In the genomic region with DNA sequence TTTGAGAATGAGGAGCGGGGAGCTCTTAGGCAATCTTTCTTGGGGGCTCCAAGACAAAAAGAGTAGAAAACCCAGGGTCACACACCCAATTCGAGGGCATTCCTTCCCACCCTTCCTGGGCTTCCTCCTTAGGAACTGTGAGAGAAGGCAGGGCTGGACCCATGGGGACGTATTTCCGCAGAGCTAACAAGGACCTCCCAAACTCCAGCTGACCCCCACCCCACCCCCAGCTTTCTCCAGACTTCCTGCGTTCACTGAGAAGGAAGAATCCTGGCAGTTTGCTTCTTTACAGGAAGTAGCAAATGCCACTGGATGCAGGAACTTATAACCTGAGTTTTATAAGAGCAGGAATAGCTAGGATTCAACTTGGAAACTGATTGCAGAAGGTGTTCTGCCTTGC, we compare ENCODE assay signal across 28 cellular contexts. TPM values are rescaled to one million over a fixed set of nuclear protein-coding genes. Genes with fewer than 3 reads are reported as not detected.
"Had no signal": no experiment of that assay in that cellular context is flagged by ENCODE, and none has a peak within 500 bp of the region (broad histone marks: within the 10 kb centered on the region; RNA-seq: fewer than 3 reads in every experiment).

No MANE protein-coding gene starts in this region.

- H3K9me3 Mint-ChIP-seq: activated B cell treated with CpG ODN at 0.5 μM for 24 hours; activated T-cell treated with anti-CD3 and anti-CD28 coated beads, Interleukin-2, amount 50 U/mL, for 4 hours; activated T-helper 2 cell treated with anti-CD3 and anti-CD28 coated beads, Interferon-gamma antibody, Interleukin-2, Interleukin-4, amounts not matched to agents 10 μg/mL and 5 μg/mL and 100 μg/mL, durations not matched to agents 14 hours and 24 hours and 36 hours; T-cell had no signal

- H3K36me3 Mint-ChIP-seq: activated naive CD8-positive, alpha-beta T cell; T-cell had no signal

- H3K36me3 ChIP-seq: adrenal gland, ascending aorta, heart right ventricle, left lung, pancreas, upper lobe of right lung had no signal

- H3K9me3 ChIP-seq: adrenal gland, ascending aorta, heart right ventricle, left lung, pancreas, upper lobe of right lung had no signal

- H3K4me3 ChIP-seq: adrenal gland, ascending aorta, heart right ventricle, left lung, lung, pancreas, upper lobe of right lung had no signal

- ATAC-seq: activated CD4-positive, alpha-beta T cell treated with anti-CD3 and anti-CD28 coated beads for 36 hours; activated T-cell treated with anti-CD3 and anti-CD28 coated beads, Interleukin-2, amount 50 U/mL, for 4 hours; heart right ventricle; left lung; naive thymus-derived CD4-positive, alpha-beta T cell; pancreas; right cardiac atrium; T-cell; upper lobe of right lung had no signal

- H3K4me3 Mint-ChIP-seq: activated B cell treated with CpG ODN at 0.5 μM for 24 hours; activated CD4-positive, alpha-beta T cell treated with anti-CD3 and anti-CD28 coated beads for 36 hours; activated T-cell treated with anti-CD3 and anti-CD28 coated beads, Interleukin-2, amount 50 U/mL, for 4 hours had no signal

- DNase-seq: activated B cell treated with CpG ODN at 0.5 μM for 24 hours; activated CD4-positive, alpha-beta T cell treated with anti-CD3 and anti-CD28 coated beads, Interleukin-2, amount 50 U/mL, for 4 hours; activated CD8-positive, alpha-beta memory T cell treated with anti-CD3 and anti-CD28 coated beads for 24 hours; activated CD8-positive, alpha-beta memory T cell treated with anti-CD3 and anti-CD28 coated beads, Interleukin-2, amount 50 U/mL, for 48 hours; activated naive CD4-positive, alpha-beta T cell; activated T-cell treated with anti-CD3 and anti-CD28 coated beads, Interleukin-2, amount 50 U/mL, for 4 hours; adrenal gland; central memory CD4-positive, alpha-beta T cell; effector memory CD4-positive, alpha-beta T cell; heart right ventricle; kidney; left lung; naive thymus-derived CD4-positive, alpha-beta T cell; pancreas; stimulated activated CD4-positive, alpha-beta T cell treated with anti-CD3 and anti-CD28 coated beads, Interleukin-4, amount 100 ng/mL, for 24 hours; stimulated activated naive CD4-positive, alpha-beta T cell treated with Interleukin-2 at 50 U/mL for 16 hours; T-cell; upper lobe of right lung had no signal

- H3K27ac ChIP-seq: adrenal gland, ascending aorta, epithelial cell of prostate, heart right ventricle, left lung, pancreas, upper lobe of right lung had no signal

- H3K27ac Mint-ChIP-seq: activated B cell treated with CpG ODN at 0.5 μM for 24 hours; activated CD4-positive, alpha-beta T cell treated with anti-CD3 and anti-CD28 coated beads for 36 hours; activated naive CD8-positive, alpha-beta T cell; activated T-helper 2 cell treated with anti-CD3 and anti-CD28 coated beads, Interferon-gamma antibody, Interleukin-2, Interleukin-4, amounts not matched to agents 10 μg/mL and 5 μg/mL and 100 μg/mL, durations not matched to agents 14 hours and 24 hours and 36 hours; naive thymus-derived CD4-positive, alpha-beta T cell; T-cell had no signal

- FAIRE-seq: colon, kidney, pancreas, TTC549 had no signal

RNA-seq across cellular contexts. Expression of gene LHX9, which starts 2.7 kb away (rescaled TPM):
- total RNA-seq: activated B cell treated with CpG ODN at 0.5 μM for 24 hours; activated CD4-positive, alpha-beta T cell treated with anti-CD3 and anti-CD28 coated beads for 36 hours; activated T-cell treated with anti-CD3 and anti-CD28 coated beads, Interleukin-2, amount 50 U/mL, for 4 hours; ascending aorta; dermis microvascular lymphatic vessel endothelial cell; naive thymus-derived CD4-positive, alpha-beta T cell; T-cell had no signal
- polyA plus RNA-seq: naive thymus-derived CD4-positive, alpha-beta T cell had no signal

RNA-seq across cellular contexts. Expression of gene C1orf53, which starts 12.1 kb away (rescaled TPM):
- total RNA-seq: ascending aorta; naive thymus-derived CD4-positive, alpha-beta T cell; T-cell had no signal
